18 cellular contexts compared by ENCODE assay signal in the genomic region with DNA sequence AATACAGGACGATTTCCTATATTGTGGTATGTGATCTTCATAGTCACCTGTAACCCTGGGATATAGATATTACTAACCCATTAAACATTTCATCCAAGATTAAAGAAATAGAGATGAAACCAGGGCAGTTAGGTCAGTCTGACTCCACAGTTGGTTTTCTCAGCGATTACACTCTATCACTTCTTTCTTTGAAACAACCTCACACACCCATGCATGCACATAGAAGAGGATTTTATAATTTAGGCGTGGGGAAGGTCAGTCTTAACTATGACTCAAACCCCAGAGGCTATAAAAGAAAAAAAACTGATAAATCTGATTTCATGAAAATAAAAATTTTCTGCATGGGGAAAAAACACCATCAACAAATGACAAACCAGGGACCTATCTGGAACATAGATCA.
"Had no signal": no experiment of that assay in that cellular context is flagged by ENCODE, and none has a peak within 500 bp of the region (broad histone marks: within the 10 kb centered on the region; RNA-seq: fewer than 3 reads in every experiment).

No MANE protein-coding gene starts in this region.

- H3K4me1 ChIP-seq: SJSA1 had no signal

- ATAC-seq: activated CD4-positive, CD25-positive, alpha-beta regulatory T cell treated with anti-CD3 and anti-CD28 coated beads, Interleukin-2, amount 50 U/mL, for 24 hours; activated CD8-positive, alpha-beta T cell treated with anti-CD3 and anti-CD28 coated beads for 36 hours; activated naive CD4-positive, alpha-beta T cell treated with anti-CD3 and anti-CD28 coated beads, Interleukin-2, amount 50 U/mL, for 72 hours; SK-N-SH treated with all-trans-retinoic acid at 6 μM for 48 hours had no signal

- H3K9me3 Mint-ChIP-seq: activated CD8-positive, alpha-beta T cell treated with anti-CD3 and anti-CD28 coated beads for 36 hours; activated naive CD4-positive, alpha-beta T cell treated with anti-CD3 and anti-CD28 coated beads, Interleukin-2, amount 50 U/mL, for 72 hours had no signal

- H3K36me3 ChIP-seq: brain microvascular endothelial cell, Peyer's patch, SJSA1 had no signal

- H3K27ac ChIP-seq: brain microvascular endothelial cell, Peyer's patch, RWPE1, SJSA1 had no signal

- H3K9me3 ChIP-seq: Peyer's patch, SJSA1 had no signal

- H3K27me3 ChIP-seq: brain microvascular endothelial cell, Peyer's patch, SJSA1 had no signal

- H3K4me3 Mint-ChIP-seq: activated CD8-positive, alpha-beta T cell treated with anti-CD3 and anti-CD28 coated beads for 36 hours had no signal

- H3K4me3 ChIP-seq: Peyer's patch, SJSA1 had no signal

- H3K27me3 Mint-ChIP-seq: activated CD8-positive, alpha-beta T cell treated with anti-CD3 and anti-CD28 coated beads for 36 hours had no signal

- H3K27ac Mint-ChIP-seq: activated CD8-positive, alpha-beta T cell treated with anti-CD3 and anti-CD28 coated beads for 36 hours; activated naive CD4-positive, alpha-beta T cell treated with anti-CD3 and anti-CD28 coated beads, Interleukin-2, amount 50 U/mL, for 72 hours had no signal

- DNase-seq: activated CD4-positive, alpha-beta T cell treated with anti-CD3 and anti-CD28 coated beads for 4 hours; activated CD8-positive, alpha-beta memory T cell treated with anti-CD3 and anti-CD28 coated beads, Interleukin-2, amount 50 U/mL, for 48 hours; activated CD8-positive, alpha-beta T cell treated with anti-CD3 and anti-CD28 coated beads for 36 hours; activated T-cell treated with anti-CD3 and anti-CD28 coated beads, Interleukin-2, amount 50 U/mL, for 1 hour; brain microvascular endothelial cell; Kasumi-1; NCI-H1048; NCI-H226; NCI-H526; NCI-H82; Peyer's patch; Right ventricle myocardium superior; SW 1271 had no signal
